8 cellular contexts compared by ENCODE assay signal in the genomic region with DNA sequence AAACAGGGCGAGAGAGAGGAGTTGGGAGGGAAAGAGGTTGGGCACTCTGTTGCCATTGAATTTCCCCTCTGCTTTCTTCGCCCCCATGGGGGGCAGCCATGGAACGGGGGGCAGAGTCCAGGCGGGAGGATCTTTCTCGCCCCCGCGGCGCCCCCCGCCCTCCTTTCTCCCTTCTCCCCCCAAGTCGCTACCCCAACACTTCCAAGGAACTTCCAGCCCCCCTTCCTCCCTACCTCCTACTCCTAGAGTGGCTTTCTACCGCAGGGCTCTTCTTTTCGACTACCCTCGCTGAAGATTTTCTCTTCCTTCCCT. TPM values are rescaled to one million over a fixed set of nuclear protein-coding genes. Genes with fewer than 3 reads are reported as not detected.
DNase-seq lines count a peak whose midpoint lies in the region; ATAC-seq, FAIRE-seq and TF ChIP-seq lines count a peak whose summit lies in the region.

No MANE protein-coding gene starts in this region.

- no peak for TF ChIP-seq CTCF in mammary epithelial cell (conservative IDR thresholded peaks at IDR 0.05 in 1 of 2, IDR thresholded peaks at IDR 0.05 in 1 of 2; ENCODE audit: extremely low read depth in 1 of 2, insufficient read depth in 1 of 2, low read depth in 1 of 2, low read length in 2 of 2)
- TF ChIP-seq CTCF in mucosa of descending colon (IDR thresholded peaks at IDR 0.05): no peak
- no peak for TF ChIP-seq CTCF in omental fat pad (IDR thresholded peaks at IDR 0.05)

- BruUV-seq in mammary epithelial cell (replicated peaks; lab: Mats Ljungman, UMichigan): no TSS peak

- H3K4me2 ChIP-seq in mammary epithelial cell (ENCODE audit: insufficient read depth, low read depth, low read length): peak overlapping the region; percentile 13

- WGBS in mammary epithelial cell (ENCODE audit: low coverage, missing lambda C conversion rate): 40% methylated on average over 1 of the region's 13 CpGs
- 1 to 26% methylated on average over 6 to 13 of the region's 13 CpGs for WGBS in aorta, 2 donors

- in situ Hi-C loops in mammary epithelial cell (cut with MboI; ENCODE audit: low sequenced_read_pairs in 2 of 2): no loop called here

- H3K27me3 ChIP-seq in mammary epithelial cell (ENCODE audit: insufficient read depth, low read length): no peaks in the 10 kb centered on the region
- H3K27me3 ChIP-seq in aorta (ENCODE audit: control insufficient read depth in 1 of 2, insufficient read depth in 2 of 2, low read length in 1 of 2): no peaks in the 10 kb centered on the region

- no peak for TF ChIP-seq POLR2A in GM12891 (IDR thresholded peaks at IDR 0.05; ENCODE audit: low read depth, low read length)

- peaks cover 46% of the 10 kb centered on the region for H3K79me2 ChIP-seq in mammary epithelial cell (ENCODE audit: insufficient read depth, low read length)

- intact Hi-C loops in mammary epithelial cell (cut with micrococcal nuclease): loop anchor here (1.0 to 2.0 kb wide), 3 partner anchors 15 to 250 kb away; no protein-coding TSS in a partner anchor
- intact Hi-C loops in mucosa of descending colon (cut with DNase I, micrococcal nuclease): no loop called here
- intact Hi-C loops in aorta (cut with DNase I): no loop called here

- H3K4me1 ChIP-seq in mammary epithelial cell (ENCODE audit: insufficient read depth, low read length) (no peaks in the 10 kb centered on the region), mucosa of descending colon (ENCODE audit: low read depth) (no peaks in the 10 kb centered on the region), aorta (ENCODE audit: control insufficient read depth in 1 of 2, insufficient read depth in 2 of 2, low read length in 2 of 2) (no peaks in the 10 kb centered on the region)

- no peak for FAIRE-seq in GM12891 (lab: Jason Lieb, UNC)

- ATAC-seq in mucosa of descending colon: no peak
- no peak for ATAC-seq in aorta (ENCODE audit: low FRiP score)
- ATAC-seq in omental fat pad (ENCODE audit: low FRiP score): no peak

- H2AFZ ChIP-seq in mammary epithelial cell (ENCODE audit: low read depth, low read length): peak overlapping the region; percentile 52

- CTCF ChIA-PET in mammary epithelial cell (lab: Charles Lee; ENCODE audit: low non-redundant PET): interaction anchor here (0.7 kb wide), 1 partner anchor 15 kb away, joined by 3 read pairs; no protein-coding TSS in a partner anchor

- peak; percentile 9 for DNase-seq in stimulated activated CD8-positive, alpha-beta memory T cell treated with anti-CD3 and anti-CD28 coated beads, Interleukin-12 subunit alpha, Interleukin-12 subunit beta, amount 100 ng/mL, for 4 hours (ENCODE audit: low read depth)
- DNase-seq in stimulated activated CD8-positive, alpha-beta memory T cell treated with anti-CD3 and anti-CD28 coated beads, Interleukin-4, amount 100 ng/mL, for 48 hours: no peak
- DNase-seq in mammary epithelial cell (no peak), mucosa of descending colon (no peak), aorta (no peak), cerebellar nuclear complex (lab: John Stamatoyannopoulos, UW) (no peak), GM12891 (ENCODE audit: insufficient read length, low spot score) (no peak), omental fat pad (ENCODE audit: low spot score) (no peak)

- H3K36me3 ChIP-seq in mammary epithelial cell (ENCODE audit: insufficient read depth, low read length): no peaks in the 10 kb centered on the region
- H3K36me3 ChIP-seq in mucosa of descending colon (ENCODE audit: low read depth): no peaks in the 10 kb centered on the region
- H3K36me3 ChIP-seq in aorta (ENCODE audit: control insufficient read depth in 1 of 2, insufficient read depth in 2 of 2, low read length in 1 of 2): no peaks in the 10 kb centered on the region

- dilution Hi-C loops in mammary epithelial cell (cut with HindIII; ENCODE audit: low sequenced_read_pairs): no loop called here

- peak overlapping the region; percentile 93 for H3K9ac ChIP-seq in mammary epithelial cell (ENCODE audit: insufficient read depth, low read length)

- no peaks in the 10 kb centered on the region for H3K9me3 ChIP-seq in mammary epithelial cell (replicated peaks; ENCODE audit: insufficient read depth, low read length)
- no peaks in the 10 kb centered on the region for H3K9me3 ChIP-seq in mucosa of descending colon
- H3K9me3 ChIP-seq in aorta (ENCODE audit: control insufficient read depth, low read length): no peaks in the 10 kb centered on the region

- H3K27ac ChIP-seq in mammary epithelial cell (ENCODE audit: insufficient read depth, low read depth, low read length) (peak overlapping the region; percentile 81), aorta (ENCODE audit: low read depth in 1 of 2, low read length in 2 of 2) (peak overlapping the region; percentile 84 to 99)

- H4K20me1 ChIP-seq in mammary epithelial cell (ENCODE audit: insufficient read depth, low read length): no peaks in the 10 kb centered on the region

- H3K4me3 ChIP-seq in mammary epithelial cell (replicated peaks in 1 of 3; ENCODE audit: insufficient read depth in 1 of 3, low read depth in 2 of 3, low read length in 3 of 3) (peak overlapping the region; percentile 40 to 49 (median 48)), mucosa of descending colon (peak overlapping the region; percentile 70), aorta (ENCODE audit: low read length in 2 of 2) (peak overlapping the region; percentile 84 to 85)

TF ChIP-seq in GM12891, 5 proteins besides CTCF, POLR2A, EP300 and RAD21:
- TF ChIP-seq POU2F2 (IDR thresholded peaks at IDR 0.05; ENCODE audit: low read depth, low read length): no peak
- no peak for TF ChIP-seq POLR2AphosphoS5 (IDR thresholded peaks at IDR 0.05; ENCODE audit: low read depth, low read length)
- no peak for TF ChIP-seq TAF1 (IDR thresholded peaks at IDR 0.05; ENCODE audit: low read depth, low read length)
- TF ChIP-seq SPI1 (IDR thresholded peaks at IDR 0.05; ENCODE audit: low read depth, low read length): no peak
- TF ChIP-seq PAX5 (IDR thresholded peaks at IDR 0.05; ENCODE audit: insufficient read depth, low read length, severe bottlenecking): no peak

RNA-seq across cellular contexts. Expression of gene STAG2, which starts 0.6 kb away (rescaled TPM):
- total RNA-seq in mammary epithelial cell: 10 to 100 TPM; 54.8 to 61.1 TPM
- 24.4 TPM for polyA plus RNA-seq in mammary epithelial cell
- polyA minus RNA-seq in mammary epithelial cell: 53.9 TPM
- 10 to 100 TPM; 60.2 to 91.1 (median 69.5) TPM for total RNA-seq in mucosa of descending colon
- total RNA-seq in aorta: 10 to 100 TPM; 77.6 to 78.7 TPM
- polyA plus RNA-seq in aorta: 10 to 100 TPM; 22.2 to 23.8 TPM
- polyA plus RNA-seq in GM12891 (2012; ENCODE audit: low read depth, missing spikeins): 25.3 TPM
- 10 to 100 TPM; 41.4 to 83.2 (median 58.9) TPM for total RNA-seq in omental fat pad
